Comparison of ENCODE assay signal across 9 cellular contexts in genomic region chr2:27431395-27431794, GRCh38. TPM values are rescaled to one million over a fixed set of nuclear protein-coding genes. Genes with fewer than 3 reads are reported as not detected.
DNase-seq lines count a peak whose midpoint lies in the region; TF ChIP-seq lines count a peak whose summit lies in the region.
"Had no signal": no experiment of that assay in that cellular context is flagged by ENCODE, and none has a peak within 500 bp of the region (broad histone marks: within the 10 kb centered on the region; RNA-seq: fewer than 3 reads in every experiment).

No MANE protein-coding gene starts in this region.

- POLR2A ChIA-PET in PC-9 (lab: Charles Lee; ENCODE audit: unreplicated experiment), result interaction anchor here (0.6 kb wide), 1 partner anchor 84 kb away, joined by 7 read pairs; no protein-coding TSS in a partner anchor

- H3K9me2 ChIP-seq in MM.1S (replicated peaks; ENCODE audit: insufficient read depth, low read length), result no peaks in the 10 kb centered on the region
- H3K9me2 ChIP-seq in PC-9 (ENCODE audit: insufficient read depth), result no peaks in the 10 kb centered on the region

- peaks cover 31 to 40% (median 37%) of the 10 kb centered on the region in 10 experiments for H3K4me1 ChIP-seq in BLaER1 treated with 17β-estradiol and CSF1 and Interleukin-3, amounts not matched to agents 10 nM and 100 nM
- peaks cover 9% of the 10 kb centered on the region; the same call in 1 of the 2 replicates for H3K4me1 ChIP-seq in MM.1S (ENCODE audit: low read length)
- H3K4me1 ChIP-seq in transverse colon, result peaks cover 19 to 39% (median 26%) of the 10 kb centered on the region in 4 donors
- H3K4me1 ChIP-seq in PC-9 (replicated peaks; ENCODE audit: insufficient read depth), result peaks cover 27% of the 10 kb centered on the region

- H4K20me1 ChIP-seq in BLaER1 treated with 17β-estradiol and CSF1 and Interleukin-3, amounts not matched to agents 10 nM and 100 nM, result peaks cover 50 to 73% (median 66%) of the 10 kb centered on the region in 11 experiments
- H4K20me1 ChIP-seq in MM.1S (ENCODE audit: insufficient read depth, low read length) (no peaks in the 10 kb centered on the region; the same call in 1 of the 2 replicates), PC-9 (ENCODE audit: insufficient read depth) (peaks cover 42% of the 10 kb centered on the region)

- H3K79me2 ChIP-seq in MM.1S (ENCODE audit: low read length) (peaks cover 38% of the 10 kb centered on the region), PC-9 (ENCODE audit: low read depth) (peaks cover 43% of the 10 kb centered on the region)

- no peaks in the 10 kb centered on the region for H3K27me3 Mint-ChIP-seq in activated naive CD4-positive, alpha-beta T cell treated with anti-CD3 and anti-CD28 coated beads, Interleukin-2, amount 50 U/mL, for 24 hours

- no TSS peak for BruUV-seq in PC-9 (replicated peaks; lab: Mats Ljungman, UMichigan)

- H3K4me1 Mint-ChIP-seq in activated naive CD4-positive, alpha-beta T cell treated with anti-CD3 and anti-CD28 coated beads, Interleukin-2, amount 50 U/mL, for 24 hours, result peaks cover 48% of the 10 kb centered on the region

- peak overlapping the region in 2 of 11 experiments; percentile 98 to 99; a peak in 2 of 22 replicates for H3K9ac ChIP-seq in BLaER1 treated with 17β-estradiol and CSF1 and Interleukin-3, amounts not matched to agents 10 nM and 100 nM
- H3K9ac ChIP-seq in MM.1S (ENCODE audit: low read length), result no peak overlapping the region

- H3K9me3 ChIP-seq in BLaER1 treated with 17β-estradiol and CSF1 and Interleukin-3, amounts not matched to agents 10 nM and 100 nM (replicated peaks in 1 of 11), result no peaks in the 10 kb centered on the region
- H3K9me3 ChIP-seq in MM.1S (replicated peaks; ENCODE audit: insufficient read depth, low read length) (no peaks in the 10 kb centered on the region), transverse colon (no peaks in the 10 kb centered on the region), PC-9 (ENCODE audit: insufficient read depth, low read depth) (no peaks in the 10 kb centered on the region)

- peaks cover 10% of the 10 kb centered on the region for H3K36me3 Mint-ChIP-seq in activated naive CD4-positive, alpha-beta T cell treated with anti-CD3 and anti-CD28 coated beads, Interleukin-2, amount 50 U/mL, for 24 hours

- no peak overlapping the region for H3K4me3 ChIP-seq in BLaER1 treated with 17β-estradiol and CSF1 and Interleukin-3, amounts not matched to agents 10 nM and 100 nM
- no peak overlapping the region for H3K4me3 ChIP-seq in MM.1S (ENCODE audit: low read length)
- H3K4me3 ChIP-seq in transverse colon, result no peak overlapping the region
- no peak overlapping the region for H3K4me3 ChIP-seq in PC-9

- H3F3A ChIP-seq in MM.1S (ENCODE audit: insufficient read depth, low read length), result peaks cover 19% of the 10 kb centered on the region
- H3F3A ChIP-seq in PC-9 (ENCODE audit: insufficient read depth, low read depth), result peaks cover 14% of the 10 kb centered on the region; the same call in 1 of the 2 replicates

- TF ChIP-seq CTCF in MM.1S (IDR thresholded peaks at IDR 0.05; ENCODE audit: low read length) (no peak), transverse colon (IDR thresholded peaks at IDR 0.05) (no peak), PC-9 (conservative IDR thresholded peaks at IDR 0.05) (no peak)

- H3K27ac ChIP-seq in BLaER1 treated with 17β-estradiol and CSF1 and Interleukin-3, amounts not matched to agents 10 nM and 100 nM, result peak overlapping the region in 2 of 11 experiments; percentile 6 to 17; a peak in 1 of 22 replicates
- no peak overlapping the region for H3K27ac ChIP-seq in MM.1S (ENCODE audit: low read length)
- H3K27ac ChIP-seq in transverse colon, result no peak overlapping the region
- H3K27ac ChIP-seq in PC-9, result no peak overlapping the region

- TF ChIP-seq POLR2A in transverse colon (IDR thresholded peaks at IDR 0.05), result no peak

- CTCF ChIA-PET in PC-9 (lab: Charles Lee), result interaction anchor here (0.6 to 0.7 kb wide), 2 partner anchors 62 to 1299 kb away, joined by 3 read pairs; no protein-coding TSS in a partner anchor

- peak overlapping the region; percentile 88 for H3K4me3 Mint-ChIP-seq in activated naive CD4-positive, alpha-beta T cell treated with anti-CD3 and anti-CD28 coated beads, Interleukin-2, amount 50 U/mL, for 24 hours

- H3K4me2 ChIP-seq in BLaER1 treated with 17β-estradiol and CSF1 and Interleukin-3, amounts not matched to agents 10 nM and 100 nM, result peak overlapping the region; percentile 14 to 98 (median 94); a peak in 18 of 22 replicates
- no peak overlapping the region for H3K4me2 ChIP-seq in MM.1S (ENCODE audit: low read depth, low read length)
- H3K4me2 ChIP-seq in PC-9, result no peak overlapping the region

- no peaks in the 10 kb centered on the region for H3K9me3 Mint-ChIP-seq in activated naive CD4-positive, alpha-beta T cell treated with anti-CD3 and anti-CD28 coated beads, Interleukin-2, amount 50 U/mL, for 24 hours

- H3K27me3 ChIP-seq in BLaER1 treated with 17β-estradiol and CSF1 and Interleukin-3, amounts not matched to agents 10 nM and 100 nM, result no peaks in the 10 kb centered on the region
- no peaks in the 10 kb centered on the region for H3K27me3 ChIP-seq in MM.1S (replicated peaks; ENCODE audit: insufficient read depth, low read length)
- H3K27me3 ChIP-seq in transverse colon, result no peaks in the 10 kb centered on the region
- H3K27me3 ChIP-seq in PC-9 (ENCODE audit: insufficient read depth, low read depth), result no peaks in the 10 kb centered on the region

- no peak overlapping the region for H2AFZ ChIP-seq in MM.1S (ENCODE audit: low read length)
- no peak overlapping the region for H2AFZ ChIP-seq in PC-9

- peak overlapping the region; percentile 94 for H3K27ac Mint-ChIP-seq in activated naive CD4-positive, alpha-beta T cell treated with anti-CD3 and anti-CD28 coated beads, Interleukin-2, amount 50 U/mL, for 24 hours

- TF ChIP-seq EP300 in transverse colon (IDR thresholded peaks at IDR 0.05; ENCODE audit: low read depth), result no peak

- DNase-seq in LHCN-M2 (ENCODE audit: low read depth) (peak; percentile 62), lung microvascular endothelial cell (ENCODE audit: low read depth in 2 of 2) (peak; percentile 75 to 90), MM.1S (no peak), transverse colon (no peak), cardiac septum (ENCODE audit: low spot score) (no peak), PC-9 (no peak)
- DNase-seq: NCI-H1694 treated with DMSO at 0.1 percent for 48 hours had no signal

- in situ Hi-C loops in transverse colon (cut with MboI; ENCODE audit: low pct_ligation_motif_present in 1 of 4, low pct_unique_long_range_greater_than_20kb in 1 of 4, low sequenced_read_pairs in 3 of 4), result no loop called here

- intact Hi-C loops in transverse colon (cut with DNase I; ENCODE audit: low total_unique reads) (no loop called here), cardiac septum (cut with DNase I) (no loop called here), PC-9 (cut with micrococcal nuclease; ENCODE audit: unreplicated experiment) (no loop called here)

- H3K36me3 ChIP-seq in BLaER1 treated with 17β-estradiol and CSF1 and Interleukin-3, amounts not matched to agents 10 nM and 100 nM, result peaks cover 35 to 56% (median 45%) of the 10 kb centered on the region in 11 experiments
- H3K36me3 ChIP-seq in MM.1S (replicated peaks; ENCODE audit: insufficient read depth, low read length) (peaks cover 6% of the 10 kb centered on the region; the same call in 1 of the 2 replicates), transverse colon (peaks cover 0 to 32% (median 18%) of the 10 kb centered on the region in 4 donors), PC-9 (ENCODE audit: low read depth) (peaks cover 28% of the 10 kb centered on the region)

RNA-seq across cellular contexts. Expression of gene NRBP1, which starts 3.0 kb away (rescaled TPM):
- 130 and 140 TPM in 2 replicates for total RNA-seq in LHCN-M2 (2014; rRNA removed)
- polyA plus RNA-seq in LHCN-M2 (2012), result 121 TPM
- total RNA-seq in lung microvascular endothelial cell, result 71.9 and 79.0 TPM in 2 replicates
- total RNA-seq in transverse colon, result 10 to 100 TPM; 38.4 to 74.8 (median 66.8) TPM
- 64.6 TPM for total RNA-seq in cardiac septum
- total RNA-seq in PC-9 (2021), result 67.9 and 83.9 TPM in 2 replicates

RNA-seq across cellular contexts. Expression of gene KRTCAP3, which starts 10.8 kb away (rescaled TPM):
- 0.46 TPM in 1 of 2 replicates, not detected in the other for total RNA-seq in LHCN-M2 (2014; rRNA removed)
- polyA plus RNA-seq in LHCN-M2 (2012), result 0.60 TPM
- total RNA-seq in lung microvascular endothelial cell, result not detected in 2 replicates
- total RNA-seq in transverse colon, result 100 to 1,000 TPM in 1 of 4 donors, 10 to 100 TPM in 3; 18.0 to 112 (median 47.8) TPM
- total RNA-seq in cardiac septum, result not detected
- total RNA-seq in PC-9 (2021), result 62.9 and 91.7 TPM in 2 replicates

RNA-seq across cellular contexts. Expression of gene PPM1G, which starts 22.0 kb away (rescaled TPM):
- total RNA-seq in LHCN-M2 (2014; rRNA removed) (117 and 120 TPM in 2 replicates), lung microvascular endothelial cell (74.8 and 78.8 TPM in 2 replicates), transverse colon (10 to 100 TPM; 43.4 to 54.9 (median 51.7) TPM), cardiac septum (32.0 TPM), PC-9 (2021) (114 and 136 TPM in 2 replicates)
- 99.9 TPM for polyA plus RNA-seq in LHCN-M2 (2012)

RNA-seq across cellular contexts. Expression of gene ZNF513, which starts 50.9 kb away (rescaled TPM):
- total RNA-seq in LHCN-M2 (2014; rRNA removed), result 12.7 and 16.5 TPM in 2 replicates
- 13.8 TPM for polyA plus RNA-seq in LHCN-M2 (2012)
- 4.8 and 7.1 TPM in 2 replicates for total RNA-seq in lung microvascular endothelial cell
- total RNA-seq in transverse colon, result 10 to 100 TPM; 24.0 to 41.0 (median 32.6) TPM
- 10.6 TPM for total RNA-seq in cardiac septum
- total RNA-seq in PC-9 (2021), result 4.1 and 4.5 TPM in 2 replicates

RNA-seq across cellular contexts. Expression of gene IFT172, which starts 58.1 kb away (rescaled TPM):
- total RNA-seq in LHCN-M2 (2014; rRNA removed), result 5.7 and 7.4 TPM in 2 replicates
- 3.7 TPM for polyA plus RNA-seq in LHCN-M2 (2012)
- total RNA-seq in lung microvascular endothelial cell, result 7.6 and 8.5 TPM in 2 replicates
- 100 to 1,000 TPM in 1 of 4 donors, 10 to 100 TPM in 3; 14.5 to 113 (median 43.5) TPM for total RNA-seq in transverse colon
- 18.7 TPM for total RNA-seq in cardiac septum
- 26.2 and 27.2 TPM in 2 replicates for total RNA-seq in PC-9 (2021)

Comparison
In these comparisons a context has a peak if more than half of its experiments do, and no peak if none do; other contexts are left out.
1. H3K4me2 ChIP-seq: peak in BLaER1 treated with 17β-estradiol and CSF1 and Interleukin-3, amounts not matched to agents 10 nM and 100 nM (11 of 11); none in MM.1S (single experiment) and PC-9 (single experiment).
2. DNase-seq: peak in LHCN-M2 (single experiment) and lung microvascular endothelial cell (2 of 2); none in MM.1S (single experiment), transverse colon (single experiment), cardiac septum (single experiment) and PC-9 (0 of 2).
3. RNA of gene KRTCAP3, which starts 10.8 kb away (total RNA-seq): 62.9 to 91.7 TPM in PC-9 and 18.0 to 112 TPM in transverse colon; 0.46 TPM in LHCN-M2, not detected in cardiac septum (single experiment) and not detected in lung microvascular endothelial cell; every median in the first group is over 10 times any median in the second.